12 cellular contexts compared by ENCODE assay signal in genomic region chr11:107849791-107850190, GRCh38. TPM values are rescaled to one million over a fixed set of nuclear protein-coding genes. Genes with fewer than 3 reads are reported as not detected.
A peak's percentile ranks its signal among the peaks of the same experiment; 100 is the strongest.
DNase-seq lines count a peak whose midpoint lies in the region; ATAC-seq lines count a peak whose summit lies in the region.
"Had no signal": no experiment of that assay in that cellular context is flagged by ENCODE, and none has a peak within 500 bp of the region (broad histone marks: within the 10 kb centered on the region; RNA-seq: fewer than 3 reads in every experiment).

No MANE protein-coding gene starts in this region.

- no peaks in the 10 kb centered on the region for H3K9me3 Mint-ChIP-seq in CD8-positive, alpha-beta memory T cell

- no peaks in the 10 kb centered on the region for H3K9me3 ChIP-seq in CD8-positive, alpha-beta memory T cell (ENCODE audit: low read length)
- H3K9me3 ChIP-seq: esophagus muscularis mucosa, ovary had no signal

- H3K4me1 Mint-ChIP-seq in CD8-positive, alpha-beta memory T cell: peaks cover 6 to 20% (median 14%) of the 10 kb centered on the region in 3 donors

- peaks cover 0 to 2% of the 10 kb centered on the region in 2 donors for H3K27me3 Mint-ChIP-seq in CD8-positive, alpha-beta memory T cell
- H3K27me3 Mint-ChIP-seq: activated CD8-positive, alpha-beta memory T cell treated with anti-CD3 and anti-CD28 coated beads, Interleukin-2, amount 10 ng/mL, durations not matched to agents 7 days and 5 days had no signal

- CTCF ChIA-PET in CD8-positive, alpha-beta memory T cell (lab: Charles Lee): no interaction called here

- no peaks in the 10 kb centered on the region for H3K36me3 ChIP-seq in CD8-positive, alpha-beta memory T cell (ENCODE audit: insufficient read depth, low read length)
- H3K36me3 ChIP-seq: esophagus muscularis mucosa, ovary had no signal

- no peaks in the 10 kb centered on the region for H3K4me1 ChIP-seq in CD8-positive, alpha-beta memory T cell (ENCODE audit: insufficient read depth, low read length)
- H3K4me1 ChIP-seq: esophagus muscularis mucosa had no signal

- peaks cover 0 to 3% (median 2%) of the 10 kb centered on the region in 3 donors for H3K36me3 Mint-ChIP-seq in CD8-positive, alpha-beta memory T cell

- DNase-seq in AML-193 (lab: John Stamatoyannopoulos, UW) (peak; percentile 6 to 9), OCI-M1 (lab: John Stamatoyannopoulos, UW) (peak; percentile 12), islet precursor cell (peak; percentile 54), SW480 (ENCODE audit: low spot score) (no peak), LoVo (ENCODE audit: low spot score) (no peak), GM19238 (ENCODE audit: insufficient read length, low spot score) (no peak)
- DNase-seq in CD8-positive, alpha-beta memory T cell: no peak
- DNase-seq: activated CD8-positive, alpha-beta memory T cell treated with anti-CD3 and anti-CD28 coated beads, Interleukin-2, amount 10 ng/mL, durations not matched to agents 7 days and 5 days; EL; ovary had no signal

- H3K27me3 ChIP-seq in CD8-positive, alpha-beta memory T cell (ENCODE audit: insufficient read depth, low read length, poor library complexity, severe bottlenecking): no peaks in the 10 kb centered on the region
- H3K27me3 ChIP-seq: esophagus muscularis mucosa, ovary had no signal

- peak; percentile 53 for ATAC-seq in GM19351 (IDR thresholded peaks at IDR 0.05; ENCODE audit: unreplicated experiment)
- ATAC-seq: activated CD8-positive, alpha-beta memory T cell treated with anti-CD3 and anti-CD28 coated beads, Interleukin-2, amount 10 ng/mL, durations not matched to agents 7 days and 5 days had no signal

- no peak overlapping the region for H3K4me3 ChIP-seq in CD8-positive, alpha-beta memory T cell (ENCODE audit: low read length)
- H3K4me3 ChIP-seq: esophagus muscularis mucosa, ovary had no signal

- no peak overlapping the region for H3K4me3 Mint-ChIP-seq in CD8-positive, alpha-beta memory T cell
- H3K4me3 Mint-ChIP-seq: activated CD8-positive, alpha-beta memory T cell treated with anti-CD3 and anti-CD28 coated beads, Interleukin-2, amount 10 ng/mL, durations not matched to agents 7 days and 5 days had no signal

- peak overlapping the region in 2 of 8 donors; percentile 6 to 17 for H3K27ac Mint-ChIP-seq in CD8-positive, alpha-beta memory T cell
- H3K27ac Mint-ChIP-seq: activated CD8-positive, alpha-beta memory T cell treated with anti-CD3 and anti-CD28 coated beads, Interleukin-2, amount 10 ng/mL, durations not matched to agents 7 days and 5 days had no signal

- POLR2A ChIA-PET in CD8-positive, alpha-beta memory T cell (lab: Charles Lee): no interaction called here

- no peak overlapping the region for H3K27ac ChIP-seq in CD8-positive, alpha-beta memory T cell (ENCODE audit: low read depth, low read length)
- H3K27ac ChIP-seq: esophagus muscularis mucosa, ovary had no signal

RNA-seq across cellular contexts. Expression of gene SLC35F2, which starts 8.8 kb away (rescaled TPM):
- 10 to 100 TPM; 32.0 to 34.5 TPM for total RNA-seq in CD8-positive, alpha-beta memory T cell
- polyA plus RNA-seq in CD8-positive, alpha-beta memory T cell: 11.6 TPM

Comparison
In these comparisons a context has a peak if more than half of its experiments do, and no peak if none do; other contexts are left out.
1. DNase-seq: peak in AML-193 (2 of 2), OCI-M1 (single experiment) and islet precursor cell (single experiment); none in SW480 (single experiment), CD8-positive, alpha-beta memory T cell (0 of 5), LoVo (single experiment) and GM19238 (single experiment).